Comparison of ENCODE assay signal across 8 cellular contexts in the genomic region with DNA sequence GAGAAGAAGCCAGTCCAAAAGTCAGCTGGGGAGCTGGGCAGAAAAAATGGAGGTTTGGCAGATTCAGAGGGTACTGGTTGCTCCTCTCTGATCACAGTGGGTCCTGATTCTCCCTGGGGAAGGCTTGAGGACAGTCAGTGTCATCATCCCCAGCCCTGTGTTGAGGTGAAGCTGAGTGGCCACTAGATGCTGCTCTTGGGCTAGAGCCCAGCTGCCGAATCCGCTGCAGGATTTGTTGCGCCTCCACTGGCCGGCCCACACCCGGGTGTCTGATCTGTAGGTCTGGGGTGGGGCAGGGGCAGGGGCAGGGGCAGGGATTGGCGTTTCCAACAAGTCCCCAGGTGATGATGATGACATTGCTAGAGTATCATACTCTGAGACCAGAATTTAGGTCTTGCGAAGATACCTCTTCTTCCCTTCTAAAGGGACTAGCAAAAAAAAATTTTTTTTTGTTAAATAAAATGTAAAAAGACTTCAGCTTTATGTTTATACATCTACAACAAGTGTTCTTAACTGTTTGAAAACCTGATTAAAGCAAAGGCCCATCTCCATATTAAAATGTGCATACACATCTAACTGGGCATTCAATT.
DNase-seq lines count a peak whose midpoint lies in the region; ATAC-seq, FAIRE-seq and TF ChIP-seq lines count a peak whose summit lies in the region.

No MANE protein-coding gene starts in this region.

- TF ChIP-seq POLR2A in endothelial cell of umbilical vein (IDR thresholded peaks at IDR 0.05; ENCODE audit: low read depth, low read length) = no peak

- no TSS peak for BruUV-seq in PC-9 (replicated peaks; lab: Mats Ljungman, UMichigan)
- BruUV-seq in endothelial cell of umbilical vein (replicated peaks; lab: Mats Ljungman, UMichigan) = no TSS peak

- no peak overlapping the region for H3K27ac ChIP-seq in PC-9
- H3K27ac ChIP-seq in endothelial cell of umbilical vein (ENCODE audit: insufficient read depth, low read depth, low read length) = no peak overlapping the region

- CTCF ChIA-PET in PC-9 (lab: Charles Lee) (interaction anchor here (2.6 to 4.4 kb wide), 4 partner anchors 15 to 153 kb away, joined by 12 to 27 read pairs (median 23); partner anchors contain the start of gene SLC26A2), endothelial cell of umbilical vein (lab: Charles Lee) (interaction anchor here (0.6 to 19.7 kb wide), 18 partner anchors 11 to 598 kb away, joined by 3 to 639 read pairs (median 5); partner anchors contain the start of gene SLC26A2)

- H3F3A ChIP-seq in PC-9 (ENCODE audit: insufficient read depth, low read depth) = peaks cover 4% of the 10 kb centered on the region; the same call in 1 of the 2 replicates

- H4K20me1 ChIP-seq in PC-9 (ENCODE audit: insufficient read depth) (no peaks in the 10 kb centered on the region), endothelial cell of umbilical vein (replicated peaks; ENCODE audit: control insufficient read depth, extremely low read depth, insufficient read depth, low read length) (no peaks in the 10 kb centered on the region)

- H3K9me3 ChIP-seq in HAP-1 (no peaks in the 10 kb centered on the region), PC-9 (ENCODE audit: insufficient read depth, low read depth) (no peaks in the 10 kb centered on the region), endothelial cell of umbilical vein (replicated peaks; ENCODE audit: control insufficient read depth, insufficient read depth, low read length) (no peaks in the 10 kb centered on the region)

- no peaks in the 10 kb centered on the region for H3K79me2 ChIP-seq in PC-9 (ENCODE audit: low read depth)
- H3K79me2 ChIP-seq in endothelial cell of umbilical vein (ENCODE audit: control insufficient read depth, insufficient read depth, low read length) = no peaks in the 10 kb centered on the region

- in situ Hi-C loops in HAP-1 (cut with MboI; ENCODE audit: low sequenced_read_pairs) = loop anchor here (5.0 kb wide), 1 partner anchor 160 kb away; no protein-coding TSS in a partner anchor

- H3K4me3 ChIP-seq in HAP-1 (no peak overlapping the region), PC-9 (no peak overlapping the region), endothelial cell of umbilical vein (replicated peaks in 1 of 3; ENCODE audit: insufficient read depth in 1 of 3, low read depth in 1 of 3, low read length in 3 of 3) (no peak overlapping the region)

- peak; percentile 84 for TF ChIP-seq CTCF in PC-9 (conservative IDR thresholded peaks at IDR 0.05)
- peak; percentile 71 to 92 for TF ChIP-seq CTCF in endothelial cell of umbilical vein (IDR thresholded peaks at IDR 0.05; ENCODE audit: extremely low read depth in 1 of 2, insufficient read depth in 1 of 2, low read depth in 1 of 2, low read length in 2 of 2)

- H3K27me3 ChIP-seq in HAP-1 (ENCODE audit: low read depth) (no peaks in the 10 kb centered on the region), PC-9 (ENCODE audit: insufficient read depth, low read depth) (no peaks in the 10 kb centered on the region), endothelial cell of umbilical vein (ENCODE audit: control insufficient read depth in 2 of 2, insufficient read depth in 2 of 2, low read length in 2 of 2) (no peaks in the 10 kb centered on the region)

- dilution Hi-C loops in endothelial cell of umbilical vein (cut with MboI; ENCODE audit: extremely low pct_ligation_motif_present, low sequenced_read_pairs) = no loop called here

- POLR2A ChIA-PET in PC-9 (lab: Charles Lee; ENCODE audit: unreplicated experiment) = interaction anchor here (0.5 to 0.7 kb wide), 4 partner anchors 122 to 155 kb away, joined by 4 to 13 read pairs (median 6); no protein-coding TSS in a partner anchor
- POLR2A ChIA-PET in endothelial cell of umbilical vein (lab: Charles Lee) = no interaction called here

- no peaks in the 10 kb centered on the region for H3K4me1 ChIP-seq in HAP-1
- peaks cover 10% of the 10 kb centered on the region for H3K4me1 ChIP-seq in PC-9 (replicated peaks; ENCODE audit: insufficient read depth)
- peaks cover 10% of the 10 kb centered on the region for H3K4me1 ChIP-seq in endothelial cell of umbilical vein (ENCODE audit: control insufficient read depth, extremely low read depth, insufficient read depth, low read length)

- DNase-seq in Ammon's horn (ENCODE audit: low spot score) (peak; percentile 61), HAP-1 (ENCODE audit: low spot score in 2 of 2) (peak; percentile 25 to 66), PC-9 (peak in 1 of 2 experiments; percentile 76), endothelial cell of umbilical vein (ENCODE audit: low read depth, low spot score) (peak; percentile 47), myocyte (ENCODE audit: low read depth) (peak; percentile 77), CD1c-positive myeloid dendritic cell (ENCODE audit: extremely low spot score) (no peak)

- FAIRE-seq in endothelial cell of umbilical vein (lab: Jason Lieb, UNC) = peak; percentile 90

- H3K9ac ChIP-seq in endothelial cell of umbilical vein (replicated peaks; ENCODE audit: extremely low read depth, insufficient read depth, low read length) = no peak overlapping the region

- no peaks in the 10 kb centered on the region for H3K9me2 ChIP-seq in PC-9 (ENCODE audit: insufficient read depth)

- H3K4me2 ChIP-seq in PC-9 (no peak overlapping the region), endothelial cell of umbilical vein (ENCODE audit: insufficient read depth, low read length) (no peak overlapping the region)

- ATAC-seq in GM18907 (IDR thresholded peaks at IDR 0.05; ENCODE audit: unreplicated experiment) (no peak), GM19397 (IDR thresholded peaks at IDR 0.05; ENCODE audit: unreplicated experiment) (no peak)

- intact Hi-C loops in PC-9 (cut with micrococcal nuclease; ENCODE audit: unreplicated experiment) = loop anchor here (1.0 to 10.0 kb wide), 4 partner anchors 125 to 517 kb away; partner anchors contain the start of gene TCOF1
- intact Hi-C loops in endothelial cell of umbilical vein (cut with micrococcal nuclease) = loop anchor here (1.0 kb wide), 1 partner anchor 125 kb away; no protein-coding TSS in a partner anchor

- H3K9me1 ChIP-seq in endothelial cell of umbilical vein (replicated peaks; ENCODE audit: control insufficient read depth, extremely low read depth, insufficient read depth, low read length) = no peaks in the 10 kb centered on the region

- H3K36me3 ChIP-seq in HAP-1 (replicated peaks) = no peaks in the 10 kb centered on the region; the same call in 1 of the 2 replicates
- no peaks in the 10 kb centered on the region for H3K36me3 ChIP-seq in PC-9 (ENCODE audit: low read depth)
- no peaks in the 10 kb centered on the region for H3K36me3 ChIP-seq in endothelial cell of umbilical vein (ENCODE audit: control insufficient read depth in 2 of 2, extremely low read depth in 1 of 2, insufficient read depth in 2 of 2, low read length in 2 of 2)

- H2AFZ ChIP-seq in PC-9 (no peak overlapping the region), endothelial cell of umbilical vein (ENCODE audit: low read depth, low read length) (no peak overlapping the region)

TF ChIP-seq in endothelial cell of umbilical vein, 7 proteins besides CTCF, POLR2A, EP300 and RAD21:
- no peak for TF ChIP-seq MAX (IDR thresholded peaks at IDR 0.05; ENCODE audit: insufficient read depth, insufficient read length)
- no peak for TF ChIP-seq POLR2AphosphoS5 (IDR thresholded peaks at IDR 0.05; ENCODE audit: insufficient read depth, low read depth, low read length)
- no peak for TF ChIP-seq MYC (IDR thresholded peaks at IDR 0.05; ENCODE audit: low read depth, low read length)
- no peak for TF ChIP-seq FOS (IDR thresholded peaks at IDR 0.05; ENCODE audit: borderline replicate concordance, insufficient read depth, low read length)
- no peak for TF ChIP-seq GATA2 (IDR thresholded peaks at IDR 0.05; ENCODE audit: insufficient read depth, insufficient read length, low read depth, low read length)
- TF ChIP-seq EZH2 (IDR thresholded peaks at IDR 0.05; ENCODE audit: borderline replicate concordance, low read depth, low read length, severe bottlenecking) = no peak
- no peak for TF ChIP-seq JUN (IDR thresholded peaks at IDR 0.05; ENCODE audit: borderline replicate concordance, insufficient read depth, insufficient read length, low read depth)
TF ChIP-seq in endothelial cell of umbilical vein: peak in this region for 0.
